In the genomic region with DNA sequence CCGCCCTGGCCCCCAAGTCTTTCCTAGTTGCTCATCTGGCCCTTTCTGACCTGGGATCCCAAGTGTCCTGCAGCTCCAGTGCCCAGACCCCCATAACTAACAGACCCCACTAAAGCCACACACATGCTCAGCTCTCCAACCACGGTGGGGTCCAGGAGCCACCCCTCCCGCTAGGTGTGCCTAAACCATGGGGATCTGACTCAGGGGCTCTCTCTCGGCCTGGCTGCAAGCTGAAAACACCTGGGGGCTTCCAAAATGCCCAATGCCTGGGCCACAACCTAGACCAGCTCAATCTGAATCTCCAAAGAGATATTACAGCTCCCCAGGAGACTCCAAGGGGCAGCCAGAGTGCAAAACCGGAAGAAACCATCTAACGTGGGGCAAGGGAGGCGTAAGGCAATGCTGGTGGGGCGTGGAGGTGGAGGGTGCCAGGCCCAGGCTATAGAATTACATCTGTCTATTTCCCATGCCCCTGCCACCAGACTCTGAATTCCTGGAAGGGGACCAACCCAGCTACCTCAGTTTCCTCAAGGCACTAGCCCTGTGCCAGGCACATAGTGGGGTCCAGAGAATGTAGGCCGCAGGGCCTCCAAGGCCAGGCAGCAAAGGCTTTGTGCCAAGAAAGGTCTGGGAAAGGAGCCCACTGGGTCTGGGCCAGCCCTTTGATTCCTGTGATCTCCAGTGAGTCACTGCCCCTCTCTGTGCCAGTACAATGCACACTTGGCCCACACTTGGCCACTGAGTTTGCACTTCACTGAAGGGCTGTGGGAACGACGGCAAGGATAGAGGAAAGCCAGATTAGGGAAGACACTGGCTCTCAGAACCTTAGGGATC, we compare ENCODE assay signal across 1 cellular context.
A peak's percentile ranks its signal among the peaks of the same experiment; 100 is the strongest.
TF ChIP-seq lines count a peak whose summit lies in the region.

No MANE protein-coding gene starts in this region.

TF ChIP-seq in endothelial cell of umbilical vein, 7 proteins besides CTCF, POLR2A, EP300 and RAD21:
- no peak for TF ChIP-seq GATA2 (IDR thresholded peaks at IDR 0.05; ENCODE audit: insufficient read depth, insufficient read length, low read depth, low read length)
- TF ChIP-seq JUN (IDR thresholded peaks at IDR 0.05; ENCODE audit: borderline replicate concordance, insufficient read depth, insufficient read length, low read depth), result peak; percentile 76
- peak; percentile 82 for TF ChIP-seq POLR2AphosphoS5 (IDR thresholded peaks at IDR 0.05; ENCODE audit: insufficient read depth, low read depth, low read length)
- TF ChIP-seq EZH2 (IDR thresholded peaks at IDR 0.05; ENCODE audit: borderline replicate concordance, low read depth, low read length, severe bottlenecking), result no peak
- TF ChIP-seq FOS (IDR thresholded peaks at IDR 0.05; ENCODE audit: borderline replicate concordance, insufficient read depth, low read length), result peak; percentile 85
- TF ChIP-seq MYC (IDR thresholded peaks at IDR 0.05; ENCODE audit: low read depth, low read length), result no peak
- TF ChIP-seq, protein P1, sequence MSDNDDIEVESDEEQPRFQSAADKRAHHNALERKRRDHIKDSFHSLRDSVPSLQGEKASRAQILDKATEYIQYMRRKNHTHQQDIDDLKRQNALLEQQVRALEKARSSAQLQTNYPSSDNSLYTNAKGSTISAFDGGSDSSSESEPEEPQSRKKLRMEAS (IDR thresholded peaks at IDR 0.05; ENCODE audit: insufficient read depth, insufficient read length), result no peak
TF ChIP-seq in endothelial cell of umbilical vein: peak in this region for 3.
